9 cellular contexts compared by ENCODE assay signal in the genomic region with DNA sequence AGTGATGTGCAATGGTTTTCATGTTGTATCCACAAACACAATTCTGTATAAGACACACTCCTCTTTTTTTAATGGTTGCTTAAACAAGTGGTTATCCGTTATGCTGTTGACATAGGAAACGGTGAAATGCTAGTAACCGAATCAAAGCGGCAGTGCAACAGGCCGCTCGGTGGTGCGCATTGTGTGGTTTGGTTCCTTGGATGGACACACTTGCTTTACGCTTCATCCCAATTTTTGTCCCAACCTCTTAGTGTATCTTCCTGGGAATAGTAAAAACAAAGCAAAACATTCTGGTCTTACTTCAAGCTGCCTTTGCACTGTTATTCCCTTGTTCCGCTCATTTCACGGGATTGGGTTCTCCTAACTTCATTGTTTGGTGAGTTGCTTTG. TPM values are rescaled to one million over a fixed set of nuclear protein-coding genes. Genes with fewer than 3 reads are reported as not detected.
DNase-seq lines count a peak whose midpoint lies in the region; ATAC-seq lines count a peak whose summit lies in the region.
"Had no signal": no experiment of that assay in that cellular context is flagged by ENCODE, and none has a peak within 500 bp of the region (broad histone marks: within the 10 kb centered on the region; RNA-seq: fewer than 3 reads in every experiment).

No MANE protein-coding gene starts in this region.

- H3K4me3 ChIP-seq in stomach smooth muscle (ENCODE audit: low read length in 2 of 2): peak overlapping the region; percentile 74 to 93

- H3K27ac Mint-ChIP-seq in activated CD4-positive, alpha-beta T cell treated with anti-CD3 and anti-CD28 coated beads, Interleukin-2, amount 10 ng/mL, durations not matched to agents 24 days and 14 days: peak overlapping the region; percentile 99
- peak overlapping the region; percentile 81 for H3K27ac Mint-ChIP-seq in activated naive CD8-positive, alpha-beta T cell

- DNase-seq in activated CD4-positive, alpha-beta T cell treated with anti-CD3 and anti-CD28 coated beads, Interleukin-2, amount 10 ng/mL, durations not matched to agents 24 days and 14 days: peak; percentile 69
- DNase-seq in activated CD4-positive, alpha-beta T cell treated with anti-CD3 and anti-CD28 coated beads, Interleukin-2, amount 50 U/mL, for 4 hours: no peak
- DNase-seq in iris pigment epithelial cell (ENCODE audit: low read depth) (peak; percentile 54), SHP77 treated with DMSO at 0.1 percent for 48 hours (lab: John Stamatoyannopoulos, UW) (no peak)

- no peaks in the 10 kb centered on the region for H3K27me3 Mint-ChIP-seq in activated CD4-positive, alpha-beta T cell treated with anti-CD3 and anti-CD28 coated beads, Interleukin-2, amount 10 ng/mL, durations not matched to agents 24 days and 14 days
- no peaks in the 10 kb centered on the region for H3K27me3 Mint-ChIP-seq in activated naive CD8-positive, alpha-beta T cell

- H3K9ac ChIP-seq in stomach smooth muscle (ENCODE audit: low read length in 2 of 2): peak overlapping the region; percentile 84 to 88

- H3K9me3 ChIP-seq in stomach smooth muscle (ENCODE audit: control insufficient read depth in 2 of 2, low read length in 2 of 2): no peaks in the 10 kb centered on the region

- intact Hi-C loops in activated CD4-positive, alpha-beta T cell treated with anti-CD3 and anti-CD28 coated beads, Interleukin-2, amount 10 ng/mL, durations not matched to agents 24 days and 14 days (cut with micrococcal nuclease): loop anchor here (5.0 to 10.0 kb wide), 2 partner anchors 391 to 466 kb away; a partner anchor contains a TSS

- H3K4me3 Mint-ChIP-seq in activated CD4-positive, alpha-beta T cell treated with anti-CD3 and anti-CD28 coated beads, Interleukin-2, amount 10 ng/mL, durations not matched to agents 24 days and 14 days: peak overlapping the region; percentile 99
- H3K4me3 Mint-ChIP-seq in activated naive CD8-positive, alpha-beta T cell: peak overlapping the region; percentile 99

- ATAC-seq in HG03354 (IDR thresholded peaks at IDR 0.05; ENCODE audit: poor library complexity, severe bottlenecking, unreplicated experiment): no peak
- no peak for ATAC-seq in HG03342 (IDR thresholded peaks at IDR 0.05; ENCODE audit: unreplicated experiment)

- peaks cover 75% of the 10 kb centered on the region for H3K36me3 Mint-ChIP-seq in activated CD4-positive, alpha-beta T cell treated with anti-CD3 and anti-CD28 coated beads, Interleukin-2, amount 10 ng/mL, durations not matched to agents 24 days and 14 days (ENCODE audit: low read depth)
- peaks cover 5% of the 10 kb centered on the region for H3K36me3 Mint-ChIP-seq in activated naive CD8-positive, alpha-beta T cell

- peaks cover 22% of the 10 kb centered on the region for H3K4me1 ChIP-seq in stomach smooth muscle (ENCODE audit: control insufficient read depth, insufficient read depth, low read length)

- H3K27me3 ChIP-seq in stomach smooth muscle (ENCODE audit: control insufficient read depth in 1 of 2, insufficient read depth in 2 of 2, low read length in 2 of 2): no peaks in the 10 kb centered on the region

- H3K27ac ChIP-seq in stomach smooth muscle (ENCODE audit: low read length): peak overlapping the region; percentile 90

- H3K4me1 Mint-ChIP-seq in activated CD4-positive, alpha-beta T cell treated with anti-CD3 and anti-CD28 coated beads, Interleukin-2, amount 10 ng/mL, durations not matched to agents 24 days and 14 days: peaks cover 60% of the 10 kb centered on the region
- peaks cover 83% of the 10 kb centered on the region for H3K4me1 Mint-ChIP-seq in activated naive CD8-positive, alpha-beta T cell (ENCODE audit: low read depth)

- H3K9me3 Mint-ChIP-seq in activated CD4-positive, alpha-beta T cell treated with anti-CD3 and anti-CD28 coated beads, Interleukin-2, amount 10 ng/mL, durations not matched to agents 24 days and 14 days: no peaks in the 10 kb centered on the region
- no peaks in the 10 kb centered on the region for H3K9me3 Mint-ChIP-seq in activated naive CD8-positive, alpha-beta T cell (ENCODE audit: low read depth)

- no peaks in the 10 kb centered on the region for H3K36me3 ChIP-seq in stomach smooth muscle (ENCODE audit: control insufficient read depth in 2 of 2, insufficient read depth in 2 of 2, low read length in 2 of 2)

RNA-seq across cellular contexts. Expression of a gene that starts 0.6 kb away (rescaled TPM):
- 66.7 and 69.9 TPM in 2 replicates for total RNA-seq in activated CD4-positive, alpha-beta T cell treated with anti-CD3 and anti-CD28 coated beads, Interleukin-2, amount 10 ng/mL, durations not matched to agents 24 days and 14 days
- total RNA-seq: HT1080 had no signal

RNA-seq across cellular contexts. Expression of a gene that starts 46.0 kb away (rescaled TPM):
- total RNA-seq in activated CD4-positive, alpha-beta T cell treated with anti-CD3 and anti-CD28 coated beads, Interleukin-2, amount 10 ng/mL, durations not matched to agents 24 days and 14 days: 0.17 and 0.33 TPM in 2 replicates
- total RNA-seq: HT1080 had no signal

Comparison
In these comparisons a context has a peak if more than half of its experiments do, and no peak if none do; other contexts are left out.
1. DNase-seq: peak in activated CD4-positive, alpha-beta T cell treated with anti-CD3 and anti-CD28 coated beads, Interleukin-2, amount 10 ng/mL, durations not matched to agents 24 days and 14 days (single experiment) and iris pigment epithelial cell (single experiment); none in activated CD4-positive, alpha-beta T cell treated with anti-CD3 and anti-CD28 coated beads, Interleukin-2, amount 50 U/mL, for 4 hours (0 of 2) and SHP77 treated with DMSO at 0.1 percent for 48 hours (single experiment).